Comparison of ENCODE assay signal across 29 cellular contexts in genomic region chr6:66948106-66948505, GRCh38.
DNase-seq lines count a peak whose midpoint lies in the region; ATAC-seq and TF ChIP-seq lines count a peak whose summit lies in the region.
"Had no signal": no experiment of that assay in that cellular context is flagged by ENCODE, and none has a peak within 500 bp of the region (broad histone marks: within the 10 kb centered on the region; RNA-seq: fewer than 3 reads in every experiment).

No MANE protein-coding gene starts in this region.

- no peaks in the 10 kb centered on the region for H3K4me1 ChIP-seq in left lung
- H3K4me1 ChIP-seq: A549, gastrocnemius medialis, parathyroid adenoma, SJCRH30, uterus had no signal

- H3K9me3 ChIP-seq in left lung: peaks cover 3 to 10% of the 10 kb centered on the region in 2 donors
- H3K9me3 ChIP-seq: A549, gastrocnemius medialis, SJCRH30, uterus had no signal

- ATAC-seq in left lung (no peak), GM21367 (IDR thresholded peaks at IDR 0.05; ENCODE audit: unreplicated experiment) (no peak)
- ATAC-seq: A549; activated naive CD4-positive, alpha-beta T cell treated with anti-CD3 and anti-CD28 coated beads, Interleukin-2, amount 50 U/mL, for 72 hours; esophagus mucosa; gastrocnemius medialis; HCT116; HepG2; left cardiac atrium had no signal

- H3K36me3 ChIP-seq in left lung: no peaks in the 10 kb centered on the region
- H3K36me3 ChIP-seq: gastrocnemius medialis, SJCRH30, uterus had no signal

- TF ChIP-seq CTCF in left lung (IDR thresholded peaks at IDR 0.05): no peak

- no peaks in the 10 kb centered on the region for H3K27me3 ChIP-seq in left lung
- H3K27me3 ChIP-seq: gastrocnemius medialis, SJCRH30, uterus had no signal

- DNase-seq in AG08396 (ENCODE audit: low spot score): peak; percentile 23
- DNase-seq in NCI-H226: peak; percentile 47
- peak; percentile 10 for DNase-seq in brain pericyte (ENCODE audit: low read depth, low spot score)
- DNase-seq in glomerular visceral epithelial cell (ENCODE audit: extremely low spot score): peak; percentile 25
- no peak for DNase-seq in cerebellum (ENCODE audit: low spot score)
- no peak for DNase-seq in left lung
- DNase-seq in mucosa of gallbladder (ENCODE audit: low spot score): no peak
- DNase-seq: activated CD4-positive, alpha-beta T cell treated with anti-CD3 and anti-CD28 coated beads, Interleukin-2, amount 10 ng/mL, durations not matched to agents 24 days and 14 days; activated CD8-positive, alpha-beta memory T cell treated with anti-CD3 and anti-CD28 coated beads for 24 hours; activated effector memory CD4-positive, alpha-beta T cell treated with Interleukin-2 at 50 U/mL for 16 hours; activated T-cell treated with anti-CD3 and anti-CD28 coated beads for 4 hours; AML-193; CD4-positive, alpha-beta T cell; dermis blood vessel endothelial cell; endodermal cell; gastrocnemius medialis; left cardiac atrium; MV-4-11; NCI-H1436 treated with DMSO at 0.1 percent for 48 hours; SJCRH30; uterus had no signal

- intact Hi-C loops in left lung (cut with DNase I): no loop called here

- no peak overlapping the region for H3K4me3 ChIP-seq in left lung
- H3K4me3 ChIP-seq: A549, gastrocnemius medialis, SJCRH30, smooth muscle cell, uterus had no signal

- H3K27ac ChIP-seq in left lung: no peak overlapping the region
- H3K27ac ChIP-seq: A549, gastrocnemius medialis, parathyroid adenoma, SJCRH30, uterus had no signal

Comparison
In these comparisons a context has a peak if more than half of its experiments do, and no peak if none do; other contexts are left out.
1. DNase-seq: peak in AG08396 (single experiment), NCI-H226 (single experiment), brain pericyte (single experiment) and glomerular visceral epithelial cell (single experiment); none in cerebellum (single experiment), left lung (0 of 2) and mucosa of gallbladder (single experiment).